Comparison of ENCODE assay signal across 11 cellular contexts in the genomic region with DNA sequence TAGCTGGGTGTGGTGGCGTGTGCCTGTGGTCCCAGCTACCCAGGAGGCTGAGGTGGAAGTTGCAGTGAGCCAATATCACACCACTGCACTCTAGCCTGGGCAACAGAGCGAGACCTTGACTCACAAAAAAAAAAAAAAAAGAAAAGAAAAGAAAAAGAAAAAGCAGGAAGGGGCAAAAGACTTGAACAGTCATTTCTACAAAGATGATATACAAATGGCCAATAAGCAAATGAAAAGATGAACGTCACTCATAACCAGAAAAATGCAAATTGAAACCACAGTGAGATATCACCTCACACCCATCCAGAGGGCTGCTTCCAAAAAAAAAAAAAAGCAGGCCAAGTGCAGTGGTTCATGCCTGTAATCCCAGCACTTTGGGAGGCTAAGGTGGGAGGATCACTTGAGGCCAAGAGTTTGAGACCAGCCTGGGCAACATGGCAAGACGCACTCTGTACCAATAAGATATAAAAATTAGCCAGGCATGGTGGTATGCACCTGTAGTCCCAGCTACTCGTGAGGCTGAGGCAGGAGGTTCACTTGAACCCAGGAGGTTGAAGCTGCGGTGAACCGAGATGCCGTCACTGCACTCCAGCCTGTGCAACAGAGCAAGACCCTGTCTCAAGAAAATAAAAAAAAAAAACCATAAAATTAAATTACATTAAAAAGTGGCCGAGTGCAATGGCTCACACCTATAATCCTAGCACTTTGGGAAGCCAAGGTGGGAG. TPM values are rescaled to one million over a fixed set of nuclear protein-coding genes. Genes with fewer than 3 reads are reported as not detected.
DNase-seq lines count a peak whose midpoint lies in the region; ATAC-seq and TF ChIP-seq lines count a peak whose summit lies in the region.
"Had no signal": no experiment of that assay in that cellular context is flagged by ENCODE, and none has a peak within 500 bp of the region (broad histone marks: within the 10 kb centered on the region; RNA-seq: fewer than 3 reads in every experiment).

No MANE protein-coding gene starts in this region.

- peak; percentile 79 for ATAC-seq in GM18870 (IDR thresholded peaks at IDR 0.05; ENCODE audit: unreplicated experiment)
- peak; percentile 59 for ATAC-seq in GM21423 (IDR thresholded peaks at IDR 0.05; ENCODE audit: unreplicated experiment)
- peak; percentile 71 for ATAC-seq in HG03159 (IDR thresholded peaks at IDR 0.05; ENCODE audit: unreplicated experiment)
- ATAC-seq in natural killer cell = peak in 2 of 3 donors; percentile 25 to 26
- no peak for ATAC-seq in HG02678 (IDR thresholded peaks at IDR 0.05; ENCODE audit: unreplicated experiment)

- peaks cover 7% of the 10 kb centered on the region for H3K36me3 Mint-ChIP-seq in natural killer cell

- peaks cover 0 to 3% of the 10 kb centered on the region in 2 donors for H3K27me3 Mint-ChIP-seq in natural killer cell (ENCODE audit: low read depth in 2 of 2)
- H3K27me3 Mint-ChIP-seq: CD4-positive, alpha-beta T cell had no signal

- no peak overlapping the region for H3K27ac Mint-ChIP-seq in natural killer cell
- H3K27ac Mint-ChIP-seq: CD4-positive, alpha-beta T cell had no signal

- intact Hi-C loops in natural killer cell (cut with micrococcal nuclease) = no loop called here

- no peaks in the 10 kb centered on the region for H3K9me3 Mint-ChIP-seq in natural killer cell
- H3K9me3 Mint-ChIP-seq: CD4-positive, alpha-beta T cell had no signal

- H3K4me3 Mint-ChIP-seq in natural killer cell = no peak overlapping the region
- H3K4me3 Mint-ChIP-seq: CD4-positive, alpha-beta T cell had no signal

- no peak for DNase-seq in natural killer cell
- DNase-seq in NOMO-1 treated with dmso at 0.1 percent for 144 hours (lab: John Stamatoyannopoulos, UW; ENCODE audit: unreplicated experiment) = no peak
- DNase-seq in inferior parietal cortex (ENCODE audit: extremely low spot score) = no peak
- DNase-seq: activated CD4-positive, alpha-beta T cell treated with anti-CD3 and anti-CD28 coated beads, Interleukin-2, amount 50 U/mL, for 1 hour; activated effector memory CD4-positive, alpha-beta T cell treated with Interleukin-2 at 50 U/mL for 16 hours; CD4-positive, alpha-beta T cell; small intestine had no signal

- TF ChIP-seq CTCF in natural killer cell (IDR thresholded peaks at IDR 0.05) = no peak

- peaks cover 10 to 18% of the 10 kb centered on the region in 2 donors for H3K4me1 Mint-ChIP-seq in natural killer cell

RNA-seq across cellular contexts. Expression of a gene that starts 20.5 kb away (rescaled TPM):
- 1,000 to 10,000 TPM; 1,276 to 1,737 (median 1,334) TPM for total RNA-seq in natural killer cell

RNA-seq across cellular contexts. Expression of a gene that starts 30.3 kb away (rescaled TPM):
- 1 to 10 TPM; 1.1 to 2.7 (median 1.3) TPM for total RNA-seq in natural killer cell
